ENCODE assay signal across 9 cellular contexts in genomic region chr5:20056933-20057332, GRCh38.
"Had no signal": no experiment of that assay in that cellular context is flagged by ENCODE, and none has a peak within 500 bp of the region (broad histone marks: within the 10 kb centered on the region; RNA-seq: fewer than 3 reads in every experiment).

No MANE protein-coding gene starts in this region.

- H3K9me3 ChIP-seq: HAP-1 had no signal

- ATAC-seq: GM23338, HCT116 had no signal

- DNase-seq: GM23248, GOT3, H7, H9, HCEC 1CT, HFFc6 had no signal

- H2AFZ ChIP-seq: GM23248, GM23338 had no signal

- H3K36me3 ChIP-seq: HAP-1 had no signal

- H3K9ac ChIP-seq: GM23248 had no signal

- H3K4me2 ChIP-seq: GM23338 had no signal

- H3K27ac ChIP-seq: GM23248 had no signal

- H3K4me3 ChIP-seq: GM23248, GM23338, HAP-1 had no signal

- H3K4me1 ChIP-seq: HAP-1 had no signal
